24 cellular contexts compared by ENCODE assay signal in genomic region chr16:19722981-19723380, GRCh38.
"Had no signal": no experiment of that assay in that cellular context is flagged by ENCODE, and none has a peak within 500 bp of the region (broad histone marks: within the 10 kb centered on the region; RNA-seq: fewer than 3 reads in every experiment).

No MANE protein-coding gene starts in this region.

- H3K36me3 ChIP-seq: breast epithelium, esophagus muscularis mucosa, gastrocnemius medialis, suprapubic skin, tibial artery, upper lobe of right lung had no signal

- H3K27me3 Mint-ChIP-seq: activated B cell treated with CpG ODN at 0.5 μM for 24 hours; activated CD8-positive, alpha-beta T cell treated with anti-CD3 and anti-CD28 coated beads for 36 hours; activated T-helper 17 cell treated with anti-CD3 and anti-CD28 coated beads, Interleukin-2, amount 50 U/mL, for 72 hours; naive thymus-derived CD8-positive, alpha-beta T cell had no signal

- ATAC-seq: activated CD8-positive, alpha-beta T cell treated with anti-CD3 and anti-CD28 coated beads for 36 hours; activated naive CD4-positive, alpha-beta T cell treated with anti-CD3 and anti-CD28 coated beads, Interleukin-2, amount 50 U/mL, for 72 hours; activated T-cell treated with anti-CD3 and anti-CD28 coated beads, Interleukin-2, amount 50 U/mL, for 4 hours; activated T-helper 17 cell treated with anti-CD3 and anti-CD28 coated beads, Interleukin-2, amount 50 U/mL, for 72 hours; gastrocnemius medialis; left cardiac atrium; left ventricle myocardium superior; naive thymus-derived CD8-positive, alpha-beta T cell; upper lobe of right lung had no signal

- H3K4me3 Mint-ChIP-seq: activated B cell treated with CpG ODN at 0.5 μM for 24 hours; activated CD8-positive, alpha-beta T cell treated with anti-CD3 and anti-CD28 coated beads for 36 hours; activated T-cell treated with anti-CD3 and anti-CD28 coated beads, Interleukin-2, amount 50 U/mL, for 4 hours; activated T-helper 17 cell treated with anti-CD3 and anti-CD28 coated beads, Interleukin-2, amount 50 U/mL, for 72 hours; naive thymus-derived CD8-positive, alpha-beta T cell had no signal

- H3K36me3 Mint-ChIP-seq: naive thymus-derived CD8-positive, alpha-beta T cell had no signal

- DNase-seq: activated B cell treated with CpG ODN at 0.5 μM for 24 hours; activated CD4-positive, alpha-beta T cell treated with anti-CD3 and anti-CD28 coated beads, Interleukin-2, amount 50 U/mL, for 1 hour; activated CD8-positive, alpha-beta T cell treated with anti-CD3 and anti-CD28 coated beads for 36 hours; activated T-cell treated with anti-CD3 and anti-CD28 coated beads, Interleukin-2, amount 50 U/mL, for 4 hours; central memory CD4-positive, alpha-beta T cell; gastrocnemius medialis; left cardiac atrium; left ventricle myocardium superior; midbrain; naive thymus-derived CD8-positive, alpha-beta T cell; posterior cingulate gyrus; right cardiac atrium; stimulated activated CD4-positive, alpha-beta T cell treated with anti-CD3 and anti-CD28 coated beads, Interleukin-15, amount 100 ng/mL, for 24 hours; stimulated activated CD4-positive, alpha-beta T cell treated with anti-CD3 and anti-CD28 coated beads, Interleukin-2, amount 100 ng/mL, for 24 hours; stimulated activated naive CD4-positive, alpha-beta T cell; T-helper 2 cell; tibial artery; upper lobe of right lung had no signal

- H3K9me3 ChIP-seq: breast epithelium, esophagus muscularis mucosa, gastrocnemius medialis, suprapubic skin, tibial artery, upper lobe of right lung had no signal

- H3K4me3 ChIP-seq: breast epithelium, esophagus muscularis mucosa, gastrocnemius medialis, hepatocyte, suprapubic skin, tibial artery, upper lobe of right lung had no signal

- H3K9me3 Mint-ChIP-seq: activated B cell treated with CpG ODN at 0.5 μM for 24 hours; activated CD8-positive, alpha-beta T cell treated with anti-CD3 and anti-CD28 coated beads for 36 hours; activated naive CD4-positive, alpha-beta T cell treated with anti-CD3 and anti-CD28 coated beads, Interleukin-2, amount 50 U/mL, for 72 hours; activated T-cell treated with anti-CD3 and anti-CD28 coated beads, Interleukin-2, amount 50 U/mL, for 4 hours; activated T-helper 17 cell treated with anti-CD3 and anti-CD28 coated beads, Interleukin-2, amount 50 U/mL, for 72 hours; naive thymus-derived CD8-positive, alpha-beta T cell had no signal

- H3K4me1 Mint-ChIP-seq: activated T-helper 17 cell treated with anti-CD3 and anti-CD28 coated beads, Interleukin-2, amount 50 U/mL, for 72 hours had no signal

- H3K27ac Mint-ChIP-seq: activated B cell treated with CpG ODN at 0.5 μM for 24 hours; activated CD8-positive, alpha-beta T cell treated with anti-CD3 and anti-CD28 coated beads for 36 hours; activated T-helper 17 cell treated with anti-CD3 and anti-CD28 coated beads, Interleukin-2, amount 50 U/mL, for 72 hours had no signal

- H3K27ac ChIP-seq: breast epithelium, esophagus muscularis mucosa, gastrocnemius medialis, hepatocyte, suprapubic skin, tibial artery, upper lobe of right lung had no signal

- H3K27me3 ChIP-seq: breast epithelium, esophagus muscularis mucosa, gastrocnemius medialis, hepatocyte, suprapubic skin, tibial artery, upper lobe of right lung had no signal
